1 cellular context compared by ENCODE assay signal in the genomic region with DNA sequence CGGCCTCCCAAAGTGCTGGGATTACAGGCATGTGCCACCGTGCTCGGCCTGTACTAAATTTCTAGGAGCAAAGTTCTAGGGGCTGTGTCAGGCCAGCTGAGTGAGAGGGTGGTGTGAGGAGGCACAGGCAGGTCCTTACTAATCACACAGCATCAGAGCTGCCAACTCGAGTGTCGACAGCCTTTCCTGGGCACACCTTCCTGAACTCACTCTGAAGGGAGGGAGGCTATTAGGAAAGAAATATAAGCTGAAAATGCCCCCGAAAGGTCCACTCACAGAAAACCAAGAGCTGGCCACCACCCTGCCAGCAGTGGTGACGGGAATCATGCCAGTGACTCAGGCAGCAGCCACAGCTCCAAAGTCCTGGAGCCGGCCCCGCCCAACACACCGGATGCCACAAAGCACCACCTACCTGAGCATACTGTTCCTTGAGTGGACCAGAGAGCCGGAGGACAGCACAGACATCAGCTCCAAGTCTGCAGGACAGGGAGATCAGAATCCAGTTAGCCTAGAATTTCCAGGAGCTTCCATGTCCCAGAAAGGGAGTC.
A peak's percentile ranks its signal among the peaks of the same experiment; 100 is the strongest.
TF ChIP-seq lines count a peak whose summit lies in the region.

No MANE protein-coding gene starts in this region.

TF ChIP-seq in HepG2, 621 proteins besides CTCF, POLR2A, EP300 and RAD21 (continued from another document and continues in another):
- TF ChIP-seq, protein P1, sequence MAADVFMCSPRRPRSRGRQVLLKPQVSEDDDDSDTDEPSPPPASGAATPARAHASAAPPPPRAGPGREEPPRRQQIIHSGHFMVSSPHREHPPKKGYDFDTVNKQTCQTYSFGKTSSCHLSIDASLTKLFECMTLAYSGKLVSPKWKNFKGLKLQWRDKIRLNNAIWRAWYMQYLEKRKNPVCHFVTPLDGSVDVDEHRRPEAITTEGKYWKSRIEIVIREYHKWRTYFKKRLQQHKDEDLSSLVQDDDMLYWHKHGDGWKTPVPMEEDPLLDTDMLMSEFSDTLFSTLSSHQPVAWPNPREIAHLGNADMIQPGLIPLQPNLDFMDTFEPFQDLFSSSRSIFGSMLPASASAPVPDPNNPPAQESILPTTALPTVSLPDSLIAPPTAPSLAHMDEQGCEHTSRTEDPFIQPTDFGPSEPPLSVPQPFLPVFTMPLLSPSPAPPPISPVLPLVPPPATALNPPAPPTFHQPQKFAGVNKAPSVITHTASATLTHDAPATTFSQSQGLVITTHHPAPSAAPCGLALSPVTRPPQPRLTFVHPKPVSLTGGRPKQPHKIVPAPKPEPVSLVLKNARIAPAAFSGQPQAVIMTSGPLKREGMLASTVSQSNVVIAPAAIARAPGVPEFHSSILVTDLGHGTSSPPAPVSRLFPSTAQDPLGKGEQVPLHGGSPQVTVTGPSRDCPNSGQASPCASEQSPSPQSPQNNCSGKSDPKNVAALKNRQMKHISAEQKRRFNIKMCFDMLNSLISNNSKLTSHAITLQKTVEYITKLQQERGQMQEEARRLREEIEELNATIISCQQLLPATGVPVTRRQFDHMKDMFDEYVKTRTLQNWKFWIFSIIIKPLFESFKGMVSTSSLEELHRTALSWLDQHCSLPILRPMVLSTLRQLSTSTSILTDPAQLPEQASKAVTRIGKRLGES (CRISPR knock-in tag; IDR thresholded peaks at IDR 0.05; ENCODE audit: borderline replicate concordance), result no peak
- no peak for TF ChIP-seq TBL1XR1 (IDR thresholded peaks at IDR 0.05; ENCODE audit: borderline replicate concordance, low read length, partially characterized antibody)
- no peak for TF ChIP-seq NR3C1 (CRISPR knock-in tag; IDR thresholded peaks at IDR 0.05)
- peak; percentile 38; the same call in 1 of the 2 replicates for TF ChIP-seq ZNF343 (CRISPR knock-in tag; IDR thresholded peaks at IDR 0.05)
- TF ChIP-seq, protein P2, sequence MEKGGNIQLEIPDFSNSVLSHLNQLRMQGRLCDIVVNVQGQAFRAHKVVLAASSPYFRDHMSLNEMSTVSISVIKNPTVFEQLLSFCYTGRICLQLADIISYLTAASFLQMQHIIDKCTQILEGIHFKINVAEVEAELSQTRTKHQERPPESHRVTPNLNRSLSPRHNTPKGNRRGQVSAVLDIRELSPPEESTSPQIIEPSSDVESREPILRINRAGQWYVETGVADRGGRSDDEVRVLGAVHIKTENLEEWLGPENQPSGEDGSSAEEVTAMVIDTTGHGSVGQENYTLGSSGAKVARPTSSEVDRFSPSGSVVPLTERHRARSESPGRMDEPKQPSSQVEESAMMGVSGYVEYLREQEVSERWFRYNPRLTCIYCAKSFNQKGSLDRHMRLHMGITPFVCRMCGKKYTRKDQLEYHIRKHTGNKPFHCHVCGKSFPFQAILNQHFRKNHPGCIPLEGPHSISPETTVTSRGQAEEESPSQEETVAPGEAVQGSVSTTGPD (CRISPR knock-in tag; IDR thresholded peaks at IDR 0.05), result peak; percentile 89
- no peak for TF ChIP-seq SP2 (CRISPR knock-in tag; IDR thresholded peaks at IDR 0.05)
- TF ChIP-seq SIX1 (CRISPR knock-in tag; IDR thresholded peaks at IDR 0.05; ENCODE audit: borderline replicate concordance), result no peak
- TF ChIP-seq, protein P3, sequence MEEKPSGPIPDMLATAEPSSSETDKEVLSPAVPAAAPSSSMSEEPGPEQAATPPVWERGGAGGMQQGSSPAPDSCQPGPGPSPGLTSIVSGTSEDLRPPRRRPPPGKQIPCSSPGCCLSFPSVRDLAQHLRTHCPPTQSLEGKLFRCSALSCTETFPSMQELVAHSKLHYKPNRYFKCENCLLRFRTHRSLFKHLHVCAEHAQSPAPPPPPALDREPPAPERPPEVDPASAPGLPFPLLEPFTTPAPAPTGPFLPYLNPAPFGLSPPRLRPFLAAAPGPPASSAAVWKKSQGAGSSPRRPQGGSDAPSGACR (CRISPR knock-in tag; IDR thresholded peaks at IDR 0.05), result no peak
- peak; percentile 77 for TF ChIP-seq SALL1 (CRISPR knock-in tag; IDR thresholded peaks at IDR 0.05)
- TF ChIP-seq FLYWCH1 (CRISPR knock-in tag; IDR thresholded peaks at IDR 0.05), result no peak
- TF ChIP-seq CEBPG (CRISPR knock-in tag; IDR thresholded peaks at IDR 0.05), result peak; percentile 12; the same call in 1 of the 2 replicates
- peak; percentile 48; the same call in 1 of the 2 replicates for TF ChIP-seq POGZ (CRISPR knock-in tag; IDR thresholded peaks at IDR 0.05)
- no peak for TF ChIP-seq ZNF777 (CRISPR knock-in tag; IDR thresholded peaks at IDR 0.05)
- TF ChIP-seq TEAD3 (CRISPR knock-in tag; optimal IDR thresholded peaks at IDR 0.05; ENCODE audit: borderline replicate concordance), result peak; percentile 49
- peak; percentile 74 for TF ChIP-seq ZNF607 (CRISPR knock-in tag; IDR thresholded peaks at IDR 0.05; ENCODE audit: borderline replicate concordance)
- no peak for TF ChIP-seq ZBTB1 (CRISPR knock-in tag; IDR thresholded peaks at IDR 0.05; ENCODE audit: borderline replicate concordance)
- TF ChIP-seq KLF9 (CRISPR knock-in tag; IDR thresholded peaks at IDR 0.05; ENCODE audit: low read depth), result no peak
- TF ChIP-seq CBFB (CRISPR knock-in tag; IDR thresholded peaks at IDR 0.05), result no peak
- TF ChIP-seq DNMT1 (CRISPR knock-in tag; IDR thresholded peaks at IDR 0.05), result no peak
- peak; percentile 74 for TF ChIP-seq XRCC5 (optimal IDR thresholded peaks at IDR 0.05; ENCODE audit: low read length)
- TF ChIP-seq, protein P4, sequence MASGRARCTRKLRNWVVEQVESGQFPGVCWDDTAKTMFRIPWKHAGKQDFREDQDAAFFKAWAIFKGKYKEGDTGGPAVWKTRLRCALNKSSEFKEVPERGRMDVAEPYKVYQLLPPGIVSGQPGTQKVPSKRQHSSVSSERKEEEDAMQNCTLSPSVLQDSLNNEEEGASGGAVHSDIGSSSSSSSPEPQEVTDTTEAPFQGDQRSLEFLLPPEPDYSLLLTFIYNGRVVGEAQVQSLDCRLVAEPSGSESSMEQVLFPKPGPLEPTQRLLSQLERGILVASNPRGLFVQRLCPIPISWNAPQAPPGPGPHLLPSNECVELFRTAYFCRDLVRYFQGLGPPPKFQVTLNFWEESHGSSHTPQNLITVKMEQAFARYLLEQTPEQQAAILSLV (CRISPR knock-in tag; IDR thresholded peaks at IDR 0.05; ENCODE audit: borderline replicate concordance), result 0 out of 2 replicates have a peak, but pooled peaks have one; percentile 48
- TF ChIP-seq GLI4 (CRISPR knock-in tag; IDR thresholded peaks at IDR 0.05; ENCODE audit: borderline replicate concordance), result no peak
- TF ChIP-seq, protein P5, sequence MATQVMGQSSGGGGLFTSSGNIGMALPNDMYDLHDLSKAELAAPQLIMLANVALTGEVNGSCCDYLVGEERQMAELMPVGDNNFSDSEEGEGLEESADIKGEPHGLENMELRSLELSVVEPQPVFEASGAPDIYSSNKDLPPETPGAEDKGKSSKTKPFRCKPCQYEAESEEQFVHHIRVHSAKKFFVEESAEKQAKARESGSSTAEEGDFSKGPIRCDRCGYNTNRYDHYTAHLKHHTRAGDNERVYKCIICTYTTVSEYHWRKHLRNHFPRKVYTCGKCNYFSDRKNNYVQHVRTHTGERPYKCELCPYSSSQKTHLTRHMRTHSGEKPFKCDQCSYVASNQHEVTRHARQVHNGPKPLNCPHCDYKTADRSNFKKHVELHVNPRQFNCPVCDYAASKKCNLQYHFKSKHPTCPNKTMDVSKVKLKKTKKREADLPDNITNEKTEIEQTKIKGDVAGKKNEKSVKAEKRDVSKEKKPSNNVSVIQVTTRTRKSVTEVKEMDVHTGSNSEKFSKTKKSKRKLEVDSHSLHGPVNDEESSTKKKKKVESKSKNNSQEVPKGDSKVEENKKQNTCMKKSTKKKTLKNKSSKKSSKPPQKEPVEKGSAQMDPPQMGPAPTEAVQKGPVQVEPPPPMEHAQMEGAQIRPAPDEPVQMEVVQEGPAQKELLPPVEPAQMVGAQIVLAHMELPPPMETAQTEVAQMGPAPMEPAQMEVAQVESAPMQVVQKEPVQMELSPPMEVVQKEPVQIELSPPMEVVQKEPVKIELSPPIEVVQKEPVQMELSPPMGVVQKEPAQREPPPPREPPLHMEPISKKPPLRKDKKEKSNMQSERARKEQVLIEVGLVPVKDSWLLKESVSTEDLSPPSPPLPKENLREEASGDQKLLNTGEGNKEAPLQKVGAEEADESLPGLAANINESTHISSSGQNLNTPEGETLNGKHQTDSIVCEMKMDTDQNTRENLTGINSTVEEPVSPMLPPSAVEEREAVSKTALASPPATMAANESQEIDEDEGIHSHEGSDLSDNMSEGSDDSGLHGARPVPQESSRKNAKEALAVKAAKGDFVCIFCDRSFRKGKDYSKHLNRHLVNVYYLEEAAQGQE (IDR thresholded peaks at IDR 0.05; ENCODE audit: borderline replicate concordance in 1 of 2, low read depth in 1 of 2, low read length in 2 of 2), result no peak
- TF ChIP-seq ZNF101 (CRISPR knock-in tag; IDR thresholded peaks at IDR 0.05; ENCODE audit: borderline replicate concordance, low read depth), result no peak
- TF ChIP-seq ZBTB3 (CRISPR knock-in tag; IDR thresholded peaks at IDR 0.05; ENCODE audit: borderline replicate concordance, low read depth), result 0 out of 2 replicates have a peak, but pooled peaks have one; percentile 56
- TF ChIP-seq ZNF780A (CRISPR knock-in tag; IDR thresholded peaks at IDR 0.05), result no peak
- TF ChIP-seq, protein P6, sequence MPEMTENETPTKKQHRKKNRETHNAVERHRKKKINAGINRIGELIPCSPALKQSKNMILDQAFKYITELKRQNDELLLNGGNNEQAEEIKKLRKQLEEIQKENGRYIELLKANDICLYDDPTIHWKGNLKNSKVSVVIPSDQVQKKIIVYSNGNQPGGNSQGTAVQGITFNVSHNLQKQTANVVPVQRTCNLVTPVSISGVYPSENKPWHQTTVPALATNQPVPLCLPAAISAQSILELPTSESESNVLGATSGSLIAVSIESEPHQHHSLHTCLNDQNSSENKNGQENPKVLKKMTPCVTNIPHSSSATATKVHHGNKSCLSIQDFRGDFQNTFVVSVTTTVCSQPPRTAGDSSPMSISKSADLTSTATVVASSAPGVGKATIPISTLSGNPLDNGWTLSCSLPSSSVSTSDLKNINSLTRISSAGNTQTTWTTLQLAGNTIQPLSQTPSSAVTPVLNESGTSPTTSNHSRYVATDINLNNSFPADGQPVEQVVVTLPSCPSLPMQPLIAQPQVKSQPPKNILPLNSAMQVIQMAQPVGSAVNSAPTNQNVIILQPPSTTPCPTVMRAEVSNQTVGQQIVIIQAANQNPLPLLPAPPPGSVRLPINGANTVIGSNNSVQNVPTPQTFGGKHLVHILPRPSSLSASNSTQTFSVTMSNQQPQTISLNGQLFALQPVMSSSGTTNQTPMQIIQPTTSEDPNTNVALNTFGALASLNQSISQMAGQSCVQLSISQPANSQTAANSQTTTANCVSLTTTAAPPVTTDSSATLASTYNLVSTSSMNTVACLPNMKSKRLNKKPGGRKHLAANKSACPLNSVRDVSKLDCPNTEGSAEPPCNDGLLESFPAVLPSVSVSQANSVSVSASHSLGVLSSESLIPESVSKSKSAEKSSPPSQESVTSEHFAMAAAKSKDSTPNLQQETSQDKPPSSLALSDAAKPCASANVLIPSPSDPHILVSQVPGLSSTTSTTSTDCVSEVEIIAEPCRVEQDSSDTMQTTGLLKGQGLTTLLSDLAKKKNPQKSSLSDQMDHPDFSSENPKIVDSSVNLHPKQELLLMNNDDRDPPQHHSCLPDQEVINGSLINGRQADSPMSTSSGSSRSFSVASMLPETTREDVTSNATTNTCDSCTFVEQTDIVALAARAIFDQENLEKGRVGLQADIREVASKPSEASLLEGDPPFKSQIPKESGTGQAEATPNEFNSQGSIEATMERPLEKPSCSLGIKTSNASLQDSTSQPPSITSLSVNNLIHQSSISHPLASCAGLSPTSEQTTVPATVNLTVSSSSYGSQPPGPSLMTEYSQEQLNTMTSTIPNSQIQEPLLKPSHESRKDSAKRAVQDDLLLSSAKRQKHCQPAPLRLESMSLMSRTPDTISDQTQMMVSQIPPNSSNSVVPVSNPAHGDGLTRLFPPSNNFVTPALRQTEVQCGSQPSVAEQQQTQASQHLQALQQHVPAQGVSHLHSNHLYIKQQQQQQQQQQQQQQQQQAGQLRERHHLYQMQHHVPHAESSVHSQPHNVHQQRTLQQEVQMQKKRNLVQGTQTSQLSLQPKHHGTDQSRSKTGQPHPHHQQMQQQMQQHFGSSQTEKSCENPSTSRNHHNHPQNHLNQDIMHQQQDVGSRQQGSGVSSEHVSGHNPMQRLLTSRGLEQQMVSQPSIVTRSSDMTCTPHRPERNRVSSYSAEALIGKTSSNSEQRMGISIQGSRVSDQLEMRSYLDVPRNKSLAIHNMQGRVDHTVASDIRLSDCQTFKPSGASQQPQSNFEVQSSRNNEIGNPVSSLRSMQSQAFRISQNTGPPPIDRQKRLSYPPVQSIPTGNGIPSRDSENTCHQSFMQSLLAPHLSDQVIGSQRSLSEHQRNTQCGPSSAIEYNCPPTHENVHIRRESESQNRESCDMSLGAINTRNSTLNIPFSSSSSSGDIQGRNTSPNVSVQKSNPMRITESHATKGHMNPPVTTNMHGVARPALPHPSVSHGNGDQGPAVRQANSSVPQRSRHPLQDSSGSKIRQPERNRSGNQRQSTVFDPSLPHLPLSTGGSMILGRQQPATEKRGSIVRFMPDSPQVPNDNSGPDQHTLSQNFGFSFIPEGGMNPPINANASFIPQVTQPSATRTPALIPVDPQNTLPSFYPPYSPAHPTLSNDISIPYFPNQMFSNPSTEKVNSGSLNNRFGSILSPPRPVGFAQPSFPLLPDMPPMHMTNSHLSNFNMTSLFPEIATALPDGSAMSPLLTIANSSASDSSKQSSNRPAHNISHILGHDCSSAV (CRISPR knock-in tag; IDR thresholded peaks at IDR 0.05; ENCODE audit: borderline replicate concordance), result no peak
- TF ChIP-seq RNF2 (conservative IDR thresholded peaks at IDR 0.05; ENCODE audit: low read depth), result no peak
- TF ChIP-seq, protein P7, sequence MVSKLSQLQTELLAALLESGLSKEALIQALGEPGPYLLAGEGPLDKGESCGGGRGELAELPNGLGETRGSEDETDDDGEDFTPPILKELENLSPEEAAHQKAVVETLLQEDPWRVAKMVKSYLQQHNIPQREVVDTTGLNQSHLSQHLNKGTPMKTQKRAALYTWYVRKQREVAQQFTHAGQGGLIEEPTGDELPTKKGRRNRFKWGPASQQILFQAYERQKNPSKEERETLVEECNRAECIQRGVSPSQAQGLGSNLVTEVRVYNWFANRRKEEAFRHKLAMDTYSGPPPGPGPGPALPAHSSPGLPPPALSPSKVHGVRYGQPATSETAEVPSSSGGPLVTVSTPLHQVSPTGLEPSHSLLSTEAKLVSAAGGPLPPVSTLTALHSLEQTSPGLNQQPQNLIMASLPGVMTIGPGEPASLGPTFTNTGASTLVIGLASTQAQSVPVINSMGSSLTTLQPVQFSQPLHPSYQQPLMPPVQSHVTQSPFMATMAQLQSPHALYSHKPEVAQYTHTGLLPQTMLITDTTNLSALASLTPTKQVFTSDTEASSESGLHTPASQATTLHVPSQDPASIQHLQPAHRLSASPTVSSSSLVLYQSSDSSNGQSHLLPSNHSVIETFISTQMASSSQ (IDR thresholded peaks at IDR 0.05; ENCODE audit: low read depth), result no peak
- TF ChIP-seq, protein P7 (CRISPR knock-in tag; IDR thresholded peaks at IDR 0.05; ENCODE audit: borderline replicate concordance), result 0 out of 2 replicates have a peak, but pooled peaks have one; percentile 21
- TF ChIP-seq NCOA1 (CRISPR knock-in tag; IDR thresholded peaks at IDR 0.05), result no peak
